Comparison of ENCODE assay signal across 14 cellular contexts in the genomic region with DNA sequence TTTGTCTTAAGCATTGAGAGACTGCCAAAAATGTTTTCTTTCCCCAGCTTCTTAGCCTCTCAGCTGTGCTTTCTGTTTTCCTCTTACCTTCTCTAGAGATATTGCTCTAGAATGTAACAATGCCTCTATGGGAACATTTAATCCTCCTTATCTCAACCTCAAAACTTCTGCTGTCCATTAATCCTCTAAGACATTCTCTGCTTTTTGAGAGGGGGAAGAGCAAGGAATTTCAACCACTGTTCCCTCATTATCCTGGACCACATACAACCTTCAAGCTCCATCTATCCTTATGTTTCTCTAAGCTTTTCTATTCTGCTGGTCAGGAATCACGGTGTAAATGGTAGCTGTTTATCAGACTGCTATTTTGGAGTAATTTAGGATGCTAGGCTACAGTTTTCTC.
"Had no signal": no experiment of that assay in that cellular context is flagged by ENCODE, and none has a peak within 500 bp of the region (broad histone marks: within the 10 kb centered on the region; RNA-seq: fewer than 3 reads in every experiment).

No MANE protein-coding gene starts in this region.

- ATAC-seq: lower lobe of right lung; naive thymus-derived CD8-positive, alpha-beta T cell had no signal

- H3K27me3 ChIP-seq: tibial artery had no signal

- H3K9me3 Mint-ChIP-seq: activated B cell treated with CpG ODN at 0.5 μM for 24 hours; activated CD4-positive, alpha-beta T cell treated with anti-CD3 and anti-CD28 coated beads, Interleukin-2, amount 10 ng/mL, durations not matched to agents 24 days and 14 days; activated naive CD8-positive, alpha-beta T cell treated with anti-CD3 and anti-CD28 coated beads, Interleukin-2, amount 10 ng/mL, durations not matched to agents 7 days and 5 days; endodermal cell had no signal

- H3K4me3 Mint-ChIP-seq: activated B cell treated with CpG ODN at 0.5 μM for 24 hours; activated CD4-positive, alpha-beta T cell treated with anti-CD3 and anti-CD28 coated beads, Interleukin-2, amount 10 ng/mL, durations not matched to agents 24 days and 14 days; activated naive CD8-positive, alpha-beta T cell treated with anti-CD3 and anti-CD28 coated beads, Interleukin-2, amount 10 ng/mL, durations not matched to agents 7 days and 5 days; endodermal cell; naive thymus-derived CD8-positive, alpha-beta T cell had no signal

- H3K27ac ChIP-seq: lower lobe of right lung, tibial artery had no signal

- H3K36me3 ChIP-seq: lower lobe of right lung, tibial artery had no signal

- H3K27me3 Mint-ChIP-seq: activated B cell treated with CpG ODN at 0.5 μM for 24 hours; activated CD4-positive, alpha-beta T cell treated with anti-CD3 and anti-CD28 coated beads, Interleukin-2, amount 10 ng/mL, durations not matched to agents 24 days and 14 days; naive thymus-derived CD8-positive, alpha-beta T cell had no signal

- H3K4me3 ChIP-seq: lower lobe of right lung, tibial artery had no signal

- H3K27ac Mint-ChIP-seq: activated B cell treated with CpG ODN at 0.5 μM for 24 hours; activated CD4-positive, alpha-beta T cell treated with anti-CD3 and anti-CD28 coated beads, Interleukin-2, amount 10 ng/mL, durations not matched to agents 24 days and 14 days; activated naive CD8-positive, alpha-beta T cell treated with anti-CD3 and anti-CD28 coated beads, Interleukin-2, amount 10 ng/mL, durations not matched to agents 7 days and 5 days; endodermal cell; naive thymus-derived CD8-positive, alpha-beta T cell had no signal

- DNase-seq: activated B cell treated with CpG ODN at 0.5 μM for 24 hours; activated CD4-positive, alpha-beta T cell treated with anti-CD3 and anti-CD28 coated beads, Interleukin-2, amount 10 ng/mL, durations not matched to agents 24 days and 14 days; activated naive CD4-positive, alpha-beta T cell; activated naive CD8-positive, alpha-beta T cell treated with anti-CD3 and anti-CD28 coated beads, Interleukin-2, amount 10 ng/mL, durations not matched to agents 7 days and 5 days; aorta; endodermal cell; lower lobe of right lung; naive thymus-derived CD8-positive, alpha-beta T cell; nucleus accumbens; stimulated activated CD4-positive, alpha-beta T cell treated with anti-CD3 and anti-CD28 coated beads, Interleukin-15, amount 100 ng/mL, for 24 hours; stimulated activated CD4-positive, alpha-beta T cell treated with anti-CD3 and anti-CD28 coated beads, Interleukin-4, amount 100 ng/mL, for 1 hour; stimulated activated naive CD4-positive, alpha-beta T cell; SW 1271; tibial artery had no signal

- H3K36me3 Mint-ChIP-seq: activated naive CD8-positive, alpha-beta T cell treated with anti-CD3 and anti-CD28 coated beads, Interleukin-2, amount 10 ng/mL, durations not matched to agents 7 days and 5 days; naive thymus-derived CD8-positive, alpha-beta T cell had no signal

- H3K9me3 ChIP-seq: lower lobe of right lung, tibial artery had no signal

- H3K4me1 Mint-ChIP-seq: activated CD4-positive, alpha-beta T cell treated with anti-CD3 and anti-CD28 coated beads, Interleukin-2, amount 10 ng/mL, durations not matched to agents 24 days and 14 days; activated naive CD8-positive, alpha-beta T cell treated with anti-CD3 and anti-CD28 coated beads, Interleukin-2, amount 10 ng/mL, durations not matched to agents 7 days and 5 days had no signal

- H3K4me1 ChIP-seq: lower lobe of right lung, tibial artery had no signal
